In genomic region chr1:199264283-199264682, GRCh38 we compare ENCODE assay signal across 15 cellular contexts.
"Had no signal": no experiment of that assay in that cellular context is flagged by ENCODE, and none has a peak within 500 bp of the region (broad histone marks: within the 10 kb centered on the region; RNA-seq: fewer than 3 reads in every experiment).

No MANE protein-coding gene starts in this region.

- DNase-seq: effector CD4-positive, alpha-beta T cell; heart left ventricle; hypothalamus; kidney glomerular epithelial cell; mesendoderm; naive thymus-derived CD8-positive, alpha-beta T cell; sigmoid colon; small intestine; stimulated activated CD4-positive, alpha-beta T cell treated with anti-CD3 and anti-CD28 coated beads, Interleukin-2, amount 100 ng/mL, for 48 hours; testis had no signal

- H3K27me3 ChIP-seq: heart left ventricle, right atrium auricular region, sigmoid colon, testis, tibial nerve had no signal

- H3K4me3 Mint-ChIP-seq: naive thymus-derived CD8-positive, alpha-beta T cell; stimulated activated naive CD8-positive, alpha-beta T cell treated with anti-CD3 and anti-CD28 coated beads, Interleukin-15, Interleukin-2, amounts not matched to agents 100 ng/mL and 50 ng/mL, for 24 hours had no signal

- H3K36me3 ChIP-seq: heart left ventricle, right atrium auricular region, sigmoid colon, tibial nerve had no signal

- H3K4me3 ChIP-seq: coronary artery, heart left ventricle, right atrium auricular region, sigmoid colon, testis, tibial nerve had no signal

- H3K4me1 Mint-ChIP-seq: naive thymus-derived CD8-positive, alpha-beta T cell had no signal

- H3K27ac Mint-ChIP-seq: naive thymus-derived CD8-positive, alpha-beta T cell; stimulated activated naive CD8-positive, alpha-beta T cell treated with anti-CD3 and anti-CD28 coated beads, Interleukin-15, Interleukin-2, amounts not matched to agents 100 ng/mL and 50 ng/mL, for 24 hours had no signal

- H3K36me3 Mint-ChIP-seq: naive thymus-derived CD8-positive, alpha-beta T cell had no signal

- H3K9me3 Mint-ChIP-seq: naive thymus-derived CD8-positive, alpha-beta T cell; stimulated activated naive CD8-positive, alpha-beta T cell treated with anti-CD3 and anti-CD28 coated beads, Interleukin-15, Interleukin-2, amounts not matched to agents 100 ng/mL and 50 ng/mL, for 24 hours had no signal

- ATAC-seq: esophagus mucosa; heart left ventricle; naive thymus-derived CD8-positive, alpha-beta T cell had no signal
